ENCODE assay signal across 8 cellular contexts in genomic region chr14:70972107-70972976, GRCh38.
DNase-seq lines count a peak whose midpoint lies in the region; ATAC-seq and TF ChIP-seq lines count a peak whose summit lies in the region.

No MANE protein-coding gene starts in this region.

- in situ Hi-C loops in Panc1 (cut with HindIII; ENCODE audit: low pct_unique_long_range_greater_than_20kb, low sequenced_read_pairs): no loop called here

- CTCF ChIA-PET in Panc1 (lab: Charles Lee): interaction anchor here (0.5 to 1.6 kb wide), 2 partner anchors 91 to 155 kb away, joined by 3 to 5 read pairs; no protein-coding TSS in a partner anchor

- ATAC-seq in DND-41 (ENCODE audit: insufficient read depth, low read depth) (peak; percentile 93), Panc1 (peak; percentile 89), GM19023 (IDR thresholded peaks at IDR 0.05; ENCODE audit: unreplicated experiment) (no peak)

- peak; percentile 95 for TF ChIP-seq CTCF in DND-41 (IDR thresholded peaks at IDR 0.05; ENCODE audit: borderline replicate concordance, extremely low read depth, low read length, poor library complexity, severe bottlenecking)
- TF ChIP-seq CTCF in Panc1 (IDR thresholded peaks at IDR 0.05): peak; percentile 81
- peak; percentile 86 to 92 (median 87) for TF ChIP-seq CTCF in nephron (IDR thresholded peaks at IDR 0.05; ENCODE audit: unreplicated experiment in 3 of 3)

- peaks cover 45% of the 10 kb centered on the region for H3K4me1 Mint-ChIP-seq in activated T-cell treated with anti-CD3 and anti-CD28 coated beads, Interleukin-2, amount 50 U/mL, for 24 hours (ENCODE audit: low read depth)
- peaks cover 5% of the 10 kb centered on the region for H3K4me1 Mint-ChIP-seq in nephron

- H3K4me2 ChIP-seq in DND-41 (ENCODE audit: insufficient read depth, low read length): no peak overlapping the region

- H3K4me3 ChIP-seq in DND-41 (ENCODE audit: low read depth in 1 of 2, low read length in 2 of 2): no peak overlapping the region
- H3K4me3 ChIP-seq in Panc1 (ENCODE audit: low read depth in 2 of 2, low read length in 2 of 2): no peak overlapping the region

- H3K9me3 ChIP-seq in DND-41 (ENCODE audit: insufficient read depth, low read length, severe bottlenecking): no peaks in the 10 kb centered on the region
- no peaks in the 10 kb centered on the region for H3K9me3 ChIP-seq in Panc1 (ENCODE audit: control insufficient read depth, insufficient read depth, low read depth, low read length)

- intact Hi-C loops in Panc1 (cut with micrococcal nuclease; ENCODE audit: unreplicated experiment): loop anchor here (5.0 kb wide), 3 partner anchors 65 to 350 kb away; partner anchors contain the start of gene PCNX1

- H2AFZ ChIP-seq in DND-41 (ENCODE audit: low read depth, low read length): no peak overlapping the region

- no peaks in the 10 kb centered on the region for H3K27me3 Mint-ChIP-seq in activated T-cell treated with anti-CD3 and anti-CD28 coated beads, Interleukin-2, amount 50 U/mL, for 24 hours
- no peaks in the 10 kb centered on the region for H3K27me3 Mint-ChIP-seq in nephron (ENCODE audit: low read depth)

- H3K9me3 Mint-ChIP-seq in activated T-cell treated with anti-CD3 and anti-CD28 coated beads, Interleukin-2, amount 50 U/mL, for 24 hours: no peaks in the 10 kb centered on the region
- no peaks in the 10 kb centered on the region for H3K9me3 Mint-ChIP-seq in nephron

- no peak overlapping the region for H3K9ac ChIP-seq in DND-41 (ENCODE audit: low read depth, low read length)

- H4K20me1 ChIP-seq in DND-41 (ENCODE audit: insufficient read depth, low read length): no peaks in the 10 kb centered on the region

- H3K27ac Mint-ChIP-seq in activated T-cell treated with anti-CD3 and anti-CD28 coated beads, Interleukin-2, amount 50 U/mL, for 24 hours: peak overlapping the region; percentile 64
- peak overlapping the region in 1 of 3 experiments; percentile 21 for H3K27ac Mint-ChIP-seq in nephron

- no peaks in the 10 kb centered on the region for H3K4me1 ChIP-seq in DND-41 (ENCODE audit: insufficient read depth, low read length)
- no peaks in the 10 kb centered on the region for H3K4me1 ChIP-seq in Panc1 (ENCODE audit: control insufficient read depth, insufficient read depth, low read length)

- H3K27me3 ChIP-seq in DND-41 (ENCODE audit: insufficient read depth, low read length, poor library complexity) (no peaks in the 10 kb centered on the region), Panc1 (ENCODE audit: control insufficient read depth, insufficient read depth, low read length) (no peaks in the 10 kb centered on the region)

- H3K36me3 ChIP-seq in DND-41 (ENCODE audit: insufficient read depth, low read length): peaks cover 59% of the 10 kb centered on the region
- H3K36me3 ChIP-seq in Panc1 (ENCODE audit: control insufficient read depth, insufficient read depth, low read length): no peaks in the 10 kb centered on the region; the same call in none of the 2 replicates

- peak; percentile 83 for DNase-seq in DND-41
- DNase-seq in Kasumi-1 (lab: John Stamatoyannopoulos, UW): peak; percentile 88 to 89
- DNase-seq in Panc1 (ENCODE audit: low read depth, low spot score): peak; percentile 62
- DNase-seq in activated T-cell treated with anti-CD3 and anti-CD28 coated beads, Interleukin-2, amount 50 U/mL, for 24 hours: peak; percentile 80
- DNase-seq in fibroblast of gingiva (ENCODE audit: low read depth): peak; percentile 78
- peak; percentile 51 to 86 (median 75) for DNase-seq in stimulated activated naive CD4-positive, alpha-beta T cell (lab: John Stamatoyannopoulos, UW)

- no peak overlapping the region for H3K4me3 Mint-ChIP-seq in activated T-cell treated with anti-CD3 and anti-CD28 coated beads, Interleukin-2, amount 50 U/mL, for 24 hours
- no peak overlapping the region for H3K4me3 Mint-ChIP-seq in nephron

- BruUV-seq in Panc1 (replicated peaks; lab: Mats Ljungman, UMichigan): no TSS peak

- POLR2A ChIA-PET in Panc1 (lab: Charles Lee): no interaction called here

- H3K79me2 ChIP-seq in DND-41 (ENCODE audit: insufficient read depth, low read length): peaks cover 12% of the 10 kb centered on the region; the same call in 1 of the 2 replicates

- peaks cover 54% of the 10 kb centered on the region for H3K36me3 Mint-ChIP-seq in activated T-cell treated with anti-CD3 and anti-CD28 coated beads, Interleukin-2, amount 50 U/mL, for 24 hours (ENCODE audit: low read depth)
- H3K36me3 Mint-ChIP-seq in nephron (ENCODE audit: low read depth): peaks cover 32% of the 10 kb centered on the region

- H3K27ac ChIP-seq in DND-41 (ENCODE audit: low read length) (0 out of 2 replicates have a peak overlapping the region, but pooled peaks have one; percentile 1), Panc1 (ENCODE audit: low read length) (no peak overlapping the region)
